Comparison of ENCODE assay signal across 8 cellular contexts in the genomic region with DNA sequence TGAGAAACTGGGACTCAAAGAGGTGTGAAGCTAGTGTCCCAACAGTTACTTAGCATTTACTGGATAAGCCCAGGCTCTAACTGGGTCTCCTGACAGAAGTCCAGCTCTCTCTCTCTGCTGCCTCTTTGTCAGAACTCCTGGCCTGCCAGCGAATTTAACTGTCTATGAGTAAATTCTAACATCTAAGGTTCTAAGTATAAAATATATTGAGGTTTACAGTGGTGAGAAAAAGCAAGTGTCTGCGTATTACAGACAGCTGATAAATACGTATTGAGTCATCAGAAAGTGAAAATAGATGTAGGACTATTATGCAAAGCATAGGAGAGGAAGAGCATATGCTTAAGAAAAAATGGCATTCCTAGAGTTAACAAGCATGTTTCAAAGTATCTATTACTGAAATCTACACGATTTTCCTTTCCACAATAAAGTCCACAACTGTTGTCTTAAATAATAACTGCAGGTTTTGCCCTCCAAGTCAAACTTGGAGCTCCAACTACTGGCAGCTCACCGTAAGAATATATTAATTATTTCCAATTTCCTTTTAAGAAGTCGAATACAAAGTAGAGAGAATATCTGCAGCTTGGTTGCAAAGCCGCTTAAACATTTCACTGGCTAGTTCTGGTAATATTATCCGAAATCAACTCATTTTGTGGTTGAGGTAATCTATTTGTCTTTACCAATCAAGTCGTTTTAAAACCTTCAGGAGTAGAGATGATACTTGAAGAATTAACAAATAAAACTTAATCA. TPM values are rescaled to one million over a fixed set of nuclear protein-coding genes. Genes with fewer than 3 reads are reported as not detected.
DNase-seq lines count a peak whose midpoint lies in the region; ATAC-seq and TF ChIP-seq lines count a peak whose summit lies in the region.

No MANE protein-coding gene starts in this region.

- POLR2A ChIA-PET in GM10248 (lab: Yijun Ruan, JAX) = interaction anchor here (0.6 to 1.9 kb wide), 4 partner anchors 11 to 252 kb away, joined by 3 to 6 read pairs (median 3); a partner anchor contains a TSS
- POLR2A ChIA-PET in WTC11 (lab: Charles Lee) = interaction anchor here (1.1 to 1.3 kb wide), 2 partner anchors 226 to 252 kb away, joined by 3 to 5 read pairs; a partner anchor contains a TSS

- H3K9me3 Mint-ChIP-seq in WTC11 = peaks cover 4% of the 10 kb centered on the region

- H3K36me3 Mint-ChIP-seq in WTC11 = peaks cover 10% of the 10 kb centered on the region

- peak overlapping the region; percentile 91 for H3K4me3 Mint-ChIP-seq in WTC11

- H3K27me3 Mint-ChIP-seq in WTC11 (ENCODE audit: low read depth) = peaks cover 16% of the 10 kb centered on the region

- ATAC-seq in GM19455 (IDR thresholded peaks at IDR 0.05; ENCODE audit: unreplicated experiment) = peak; percentile 41
- ATAC-seq in HG03469 (IDR thresholded peaks at IDR 0.05; ENCODE audit: unreplicated experiment) = peak; percentile 34
- no peak for ATAC-seq in WTC11
- no peak for ATAC-seq in stimulated activated naive CD8-positive, alpha-beta T cell treated with anti-CD3 and anti-CD28 coated beads, Interleukin-15, Interleukin-2, amounts not matched to agents 100 U/mL and 50 U/mL, for 24 hours

- H3K27ac Mint-ChIP-seq in WTC11 = no peak overlapping the region

- DNase-seq in GM10248 (ENCODE audit: extremely low spot score) (peak; percentile 18), WTC11 (ENCODE audit: low spot score) (no peak), globus pallidus (ENCODE audit: low spot score) (peak; percentile 38), KG1 (lab: John Stamatoyannopoulos, UW) (no peak), cerebellar nuclear complex (lab: John Stamatoyannopoulos, UW) (no peak)
- peak; percentile 10 for DNase-seq in stimulated activated naive CD8-positive, alpha-beta T cell treated with anti-CD3 and anti-CD28 coated beads, Interleukin-15, Interleukin-2, amounts not matched to agents 100 U/mL and 50 U/mL, for 24 hours

- TF ChIP-seq CTCF in GM10248 (IDR thresholded peaks at IDR 0.05; ENCODE audit: control extremely low read depth, extremely low read depth, low read depth, missing control alignments) = peak; percentile 11
- no peak for TF ChIP-seq CTCF in WTC11 (IDR thresholded peaks at IDR 0.05)

- peaks cover 26% of the 10 kb centered on the region for H3K4me1 Mint-ChIP-seq in WTC11

- CTCF ChIA-PET in GM10248 (lab: Yijun Ruan, JAX) = interaction anchor here (0.8 to 6.0 kb wide), 32 partner anchors 8 to 783 kb away, joined by 3 to 59 read pairs (median 4); a partner anchor contains a TSS
- CTCF ChIA-PET in WTC11 (lab: Charles Lee) = interaction anchor here (0.6 to 2.7 kb wide), 12 partner anchors 10 to 337 kb away, joined by 3 to 16 read pairs (median 4); a partner anchor contains a TSS

TF ChIP-seq in WTC11, 78 proteins besides CTCF, POLR2A, EP300 and RAD21:
- TF ChIP-seq, protein P1, sequence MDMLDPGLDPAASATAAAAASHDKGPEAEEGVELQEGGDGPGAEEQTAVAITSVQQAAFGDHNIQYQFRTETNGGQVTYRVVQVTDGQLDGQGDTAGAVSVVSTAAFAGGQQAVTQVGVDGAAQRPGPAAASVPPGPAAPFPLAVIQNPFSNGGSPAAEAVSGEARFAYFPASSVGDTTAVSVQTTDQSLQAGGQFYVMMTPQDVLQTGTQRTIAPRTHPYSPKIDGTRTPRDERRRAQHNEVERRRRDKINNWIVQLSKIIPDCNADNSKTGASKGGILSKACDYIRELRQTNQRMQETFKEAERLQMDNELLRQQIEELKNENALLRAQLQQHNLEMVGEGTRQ (CRISPR knock-in tag; IDR thresholded peaks at IDR 0.05) = no peak
- TF ChIP-seq ZNF232 (CRISPR knock-in tag; IDR thresholded peaks at IDR 0.05) (no peak), SOX15 (CRISPR knock-in tag; IDR thresholded peaks at IDR 0.05) (no peak), JUN (CRISPR knock-in tag; IDR thresholded peaks at IDR 0.05) (no peak), CREB1 (CRISPR knock-in tag; IDR thresholded peaks at IDR 0.05) (no peak), SP1 (CRISPR knock-in tag; conservative IDR thresholded peaks at IDR 0.05) (no peak), SMAD4 (CRISPR knock-in tag; IDR thresholded peaks at IDR 0.05) (no peak), OVOL2 (CRISPR knock-in tag; IDR thresholded peaks at IDR 0.05; ENCODE audit: borderline replicate concordance) (no peak)
- TF ChIP-seq, protein P2, sequence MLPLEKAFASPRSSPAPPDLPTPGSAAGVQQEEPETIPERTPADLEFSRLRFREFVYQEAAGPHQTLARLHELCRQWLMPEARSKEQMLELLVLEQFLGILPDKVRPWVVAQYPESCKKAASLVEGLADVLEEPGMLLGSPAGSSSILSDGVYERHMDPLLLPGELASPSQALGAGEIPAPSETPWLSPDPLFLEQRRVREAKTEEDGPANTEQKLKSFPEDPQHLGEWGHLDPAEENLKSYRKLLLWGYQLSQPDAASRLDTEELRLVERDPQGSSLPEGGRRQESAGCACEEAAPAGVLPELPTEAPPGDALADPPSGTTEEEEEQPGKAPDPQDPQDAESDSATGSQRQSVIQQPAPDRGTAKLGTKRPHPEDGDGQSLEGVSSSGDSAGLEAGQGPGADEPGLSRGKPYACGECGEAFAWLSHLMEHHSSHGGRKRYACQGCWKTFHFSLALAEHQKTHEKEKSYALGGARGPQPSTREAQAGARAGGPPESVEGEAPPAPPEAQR (CRISPR knock-in tag; IDR thresholded peaks at IDR 0.05) = no peak

RNA-seq across cellular contexts. Expression of a gene that starts 1.4 kb away (rescaled TPM):
- total RNA-seq in WTC11 (2021) = 13.1 to 19.1 TPM (median 18.7 TPM) in 3 replicates

Comparison
In these comparisons a context has a peak if more than half of its experiments do, and no peak if none do; other contexts are left out.
1. DNase-seq: peak in GM10248 (single experiment), globus pallidus (single experiment) and stimulated activated naive CD8-positive, alpha-beta T cell treated with anti-CD3 and anti-CD28 coated beads, Interleukin-15, Interleukin-2, amounts not matched to agents 100 U/mL and 50 U/mL, for 24 hours (single experiment); none in WTC11 (single experiment), KG1 (single experiment) and cerebellar nuclear complex (0 of 2).
2. ATAC-seq: peak in GM19455 (single experiment) and HG03469 (single experiment); none in WTC11 (single experiment) and stimulated activated naive CD8-positive, alpha-beta T cell treated with anti-CD3 and anti-CD28 coated beads, Interleukin-15, Interleukin-2, amounts not matched to agents 100 U/mL and 50 U/mL, for 24 hours (single experiment).